ENCODE assay signal across 8 cellular contexts in the genomic region with DNA sequence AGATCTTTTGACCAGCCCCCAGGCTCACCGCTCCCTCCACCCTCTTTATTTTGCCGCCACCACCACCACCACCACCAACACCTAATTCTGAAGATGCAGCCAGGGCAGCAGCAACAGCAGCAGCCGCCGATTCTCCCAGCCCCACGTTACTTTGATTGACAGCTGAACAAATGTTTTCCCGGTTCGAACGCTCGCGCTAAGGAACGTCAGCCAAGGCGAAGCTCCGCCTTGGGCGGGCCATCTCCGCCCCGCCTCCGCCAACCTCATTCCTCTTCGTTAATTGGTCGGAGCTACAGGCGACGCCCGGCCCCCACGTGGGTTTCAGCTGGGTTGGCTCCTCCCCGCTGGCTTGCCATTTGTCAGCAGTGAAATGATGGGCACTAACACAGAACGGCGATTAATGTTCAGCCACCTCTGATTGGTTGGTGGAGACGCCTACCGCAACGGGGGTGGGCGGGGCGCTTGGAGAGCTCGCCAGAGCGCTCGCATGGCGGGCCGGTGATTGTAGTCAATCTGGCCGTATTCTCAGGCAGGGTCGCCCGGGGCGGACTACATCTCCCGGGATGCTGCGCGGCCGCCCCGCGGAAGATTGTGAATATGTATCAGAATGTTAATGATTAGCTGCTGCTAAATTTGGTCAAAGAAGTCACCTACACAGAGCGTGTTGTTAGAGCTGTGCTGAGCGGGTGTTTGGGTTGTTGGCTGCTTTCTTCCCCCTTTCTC. TPM values are rescaled to one million over a fixed set of nuclear protein-coding genes. Genes with fewer than 3 reads are reported as not detected.
DNase-seq lines count a peak whose midpoint lies in the region; ATAC-seq and TF ChIP-seq lines count a peak whose summit lies in the region.

A gene (plus strand): TSS at position 657 of the 723 bp plus-strand sequence. CDS start 826 bp downstream, outside the sequence.

- TF ChIP-seq CTCF in ascending aorta (IDR thresholded peaks at IDR 0.05) (no peak), right atrium auricular region (IDR thresholded peaks at IDR 0.05) (no peak), prostate gland (IDR thresholded peaks at IDR 0.05) (no peak)

- H3K4me1 ChIP-seq in ascending aorta: peaks cover 0 to 17% of the 10 kb centered on the region in 2 donors
- peaks cover 0 to 35% of the 10 kb centered on the region in 2 donors for H3K4me1 ChIP-seq in right atrium auricular region
- H3K4me1 ChIP-seq in prostate gland (replicated peaks): no peaks in the 10 kb centered on the region

- DNase-seq in NCI-H187 (lab: John Stamatoyannopoulos, UW): peak; percentile 97 to 99
- DNase-seq in T-helper 2 cell treated with Interferon-gamma antibody and Interleukin-4, amounts not matched to agents 5 μg/mL and 100 μg/mL, for 36 hours (ENCODE audit: low spot score): peak; percentile 100
- peak; percentile 100 for DNase-seq in ascending aorta (ENCODE audit: low spot score in 2 of 2)
- DNase-seq in right atrium auricular region (ENCODE audit: low spot score): peak; percentile 100
- DNase-seq in prostate gland (ENCODE audit: low spot score): peak; percentile 100
- DNase-seq in ureter (ENCODE audit: low spot score): peak; percentile 100

- H3K9me3 ChIP-seq in ascending aorta: no peaks in the 10 kb centered on the region
- no peaks in the 10 kb centered on the region for H3K9me3 ChIP-seq in right atrium auricular region
- no peaks in the 10 kb centered on the region for H3K9me3 ChIP-seq in prostate gland

- H3K27me3 Mint-ChIP-seq in T-helper 2 cell treated with Interferon-gamma antibody and Interleukin-4, amounts not matched to agents 5 μg/mL and 100 μg/mL, for 36 hours (ENCODE audit: low read depth): peaks cover 8% of the 10 kb centered on the region

- H3K27me3 ChIP-seq in ascending aorta: no peaks in the 10 kb centered on the region
- no peaks in the 10 kb centered on the region for H3K27me3 ChIP-seq in right atrium auricular region
- H3K27me3 ChIP-seq in prostate gland (replicated peaks; ENCODE audit: insufficient read depth): no peaks in the 10 kb centered on the region

- H3K9me3 Mint-ChIP-seq in T-helper 2 cell treated with Interferon-gamma antibody and Interleukin-4, amounts not matched to agents 5 μg/mL and 100 μg/mL, for 36 hours: no peaks in the 10 kb centered on the region

- H3K36me3 Mint-ChIP-seq in T-helper 2 cell treated with Interferon-gamma antibody and Interleukin-4, amounts not matched to agents 5 μg/mL and 100 μg/mL, for 36 hours (ENCODE audit: low read depth): peaks cover 23% of the 10 kb centered on the region

- peak within 1 kb of the TSS; percentile 88 to 96 for H3K27ac ChIP-seq in ascending aorta
- H3K27ac ChIP-seq in right atrium auricular region: peak within 1 kb of the TSS; percentile 96 to 97
- H3K27ac ChIP-seq in prostate gland: peak within 1 kb of the TSS; percentile 85 to 87

- peak; percentile 96 for TF ChIP-seq POLR2A in prostate gland (IDR thresholded peaks at IDR 0.05)

- ATAC-seq in GM18499 (IDR thresholded peaks at IDR 0.05; ENCODE audit: insufficient read depth, unreplicated experiment): peak; percentile 87
- ATAC-seq in HG02943 (IDR thresholded peaks at IDR 0.05; ENCODE audit: low read depth, unreplicated experiment): peak; percentile 84

- H3K4me3 ChIP-seq in ascending aorta: peak within 1 kb of the TSS; percentile 96
- H3K4me3 ChIP-seq in right atrium auricular region: peak within 1 kb of the TSS; percentile 98
- peak within 1 kb of the TSS; percentile 75 to 82 for H3K4me3 ChIP-seq in prostate gland

- H3K36me3 ChIP-seq in ascending aorta: peaks cover 0 to 2% of the 10 kb centered on the region in 2 donors
- no peaks in the 10 kb centered on the region for H3K36me3 ChIP-seq in right atrium auricular region
- no peaks in the 10 kb centered on the region for H3K36me3 ChIP-seq in prostate gland

- H3K4me3 Mint-ChIP-seq in T-helper 2 cell treated with Interferon-gamma antibody and Interleukin-4, amounts not matched to agents 5 μg/mL and 100 μg/mL, for 36 hours: peak within 1 kb of the TSS; percentile 48

- peak within 1 kb of the TSS; percentile 36 for H3K27ac Mint-ChIP-seq in T-helper 2 cell treated with Interferon-gamma antibody and Interleukin-4, amounts not matched to agents 5 μg/mL and 100 μg/mL, for 36 hours

- WGBS in prostate gland: under 1% methylated on average over 48 of the region's 48 CpGs

- intact Hi-C loops in ascending aorta (cut with DNase I): loop anchor here (2.0 to 5.0 kb wide), 2 partner anchors 113 to 491 kb away; no protein-coding TSS in a partner anchor
- intact Hi-C loops in prostate gland (cut with DNase I): loop anchor here (5.0 to 10.0 kb wide), 2 partner anchors 493 to 586 kb away; no protein-coding TSS in a partner anchor

- H3K4me1 Mint-ChIP-seq in T-helper 2 cell treated with Interferon-gamma antibody and Interleukin-4, amounts not matched to agents 5 μg/mL and 100 μg/mL, for 36 hours (ENCODE audit: low read depth): peaks cover 30% of the 10 kb centered on the region

RNA-seq across cellular contexts. Expression of the gene that starts here (rescaled TPM):
- total RNA-seq in ascending aorta (58.0 TPM), right atrium auricular region (10 to 100 TPM; 18.9 to 26.1 TPM), prostate gland (100 to 1,000 TPM in 1 of 2 donors, 1 to 10 TPM in 1; 9.7 to 130 TPM), ureter (91.9 TPM)

Comparison
In these comparisons a context has a peak if more than half of its experiments do, and no peak if none do; other contexts are left out.
1. Peak in every context shown above with its lines: DNase-seq, ATAC-seq, H3K4me3 ChIP-seq and H3K27ac ChIP-seq.